In the genomic region with DNA sequence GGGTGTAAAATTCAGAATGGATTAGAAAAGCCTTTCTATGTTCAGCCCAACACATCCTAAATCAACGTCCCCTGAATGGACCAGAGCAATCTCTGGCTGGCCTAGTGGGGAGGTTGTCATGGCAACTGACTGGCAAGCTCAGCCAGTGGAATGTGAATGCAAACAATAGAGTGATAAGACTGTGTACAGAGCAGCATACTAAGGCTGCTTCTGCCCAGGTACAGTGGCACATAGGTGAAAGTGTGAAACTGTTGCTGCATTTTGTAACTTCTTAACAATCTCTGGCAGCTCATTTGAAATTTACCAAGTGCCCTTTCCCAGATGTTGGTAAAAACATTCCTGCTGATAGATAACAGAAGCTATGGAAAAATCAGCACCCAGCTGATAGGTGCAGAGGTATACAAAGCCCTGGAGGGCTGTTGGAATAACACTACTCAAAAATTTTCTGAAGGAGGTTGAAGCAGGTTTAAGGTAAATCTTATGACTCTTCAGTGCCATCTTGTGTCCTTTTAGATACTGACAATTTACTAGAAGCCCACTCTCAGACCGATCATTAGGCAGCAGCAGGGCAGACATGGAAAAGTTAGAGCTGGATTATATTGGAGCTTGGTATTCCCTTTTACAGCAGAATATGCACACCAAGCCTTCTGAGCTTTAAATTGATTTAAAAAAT, we compare ENCODE assay signal across 9 cellular contexts.
DNase-seq lines count a peak whose midpoint lies in the region; ATAC-seq, FAIRE-seq and TF ChIP-seq lines count a peak whose summit lies in the region.
"Had no signal": no experiment of that assay in that cellular context is flagged by ENCODE, and none has a peak within 500 bp of the region (broad histone marks: within the 10 kb centered on the region; RNA-seq: fewer than 3 reads in every experiment).

No MANE protein-coding gene starts in this region.

- no peaks in the 10 kb centered on the region for H3K36me3 Mint-ChIP-seq in osteocyte (ENCODE audit: unreplicated experiment)

- H3K4me3 ChIP-seq in AG04450 (ENCODE audit: low read depth, low read length) = no peak overlapping the region

- no peak overlapping the region for H3K4me3 Mint-ChIP-seq in osteocyte (ENCODE audit: unreplicated experiment)

- no peak for DNase-seq in AG04450 (ENCODE audit: low read depth, low spot score)
- DNase-seq in GM12892 (ENCODE audit: insufficient read length) = no peak
- peak; percentile 10 for DNase-seq in KG1 (lab: John Stamatoyannopoulos, UW)
- peak; percentile 22 for DNase-seq in SKM-1 (lab: John Stamatoyannopoulos, UW; ENCODE audit: unreplicated experiment)
- DNase-seq in foreskin keratinocyte = peak in 1 of 2 donors; percentile 23
- DNase-seq in osteocyte (ENCODE audit: extremely low spot score, unreplicated experiment) = no peak

- H3K9me3 Mint-ChIP-seq in osteocyte (ENCODE audit: unreplicated experiment) = no peaks in the 10 kb centered on the region

- no peak overlapping the region for H3K27ac Mint-ChIP-seq in osteocyte (ENCODE audit: unreplicated experiment)

- no peak for TF ChIP-seq POLR2A in GM12892 (IDR thresholded peaks at IDR 0.05; ENCODE audit: low read depth, low read length)

- POLR2A ChIA-PET in AG04450 (lab: Yijun Ruan, JAX) = no interaction called here

- ATAC-seq in foreskin keratinocyte (peak; percentile 74), GM21381 (IDR thresholded peaks at IDR 0.05; ENCODE audit: unreplicated experiment) (no peak), HG02885 (IDR thresholded peaks at IDR 0.05; ENCODE audit: poor library complexity, unreplicated experiment) (no peak)

- no peaks in the 10 kb centered on the region for H3K9me3 ChIP-seq in AG04450 (ENCODE audit: control insufficient read depth, insufficient read depth, low read length)

- H3K27me3 ChIP-seq in AG04450 (ENCODE audit: control insufficient read depth, insufficient read depth, low read length) (peaks cover 4% of the 10 kb centered on the region), foreskin keratinocyte (peaks cover 30% of the 10 kb centered on the region)

- no peak overlapping the region for H3K27ac ChIP-seq in AG04450 (ENCODE audit: low read depth, low read length)
- no peak overlapping the region for H3K27ac ChIP-seq in foreskin keratinocyte

- H3K27me3 Mint-ChIP-seq in osteocyte (ENCODE audit: unreplicated experiment) = peaks cover 52% of the 10 kb centered on the region

- CTCF ChIA-PET in AG04450 (lab: Charles Lee) = interaction anchor here (0.7 to 8.7 kb wide), 18 partner anchors 9 to 1552 kb away, joined by 3 to 176 read pairs (median 4); no protein-coding TSS in a partner anchor

- TF ChIP-seq CTCF in AG04450 (IDR thresholded peaks at IDR 0.05; ENCODE audit: low read depth, low read length) = peak; percentile 53
- peak; percentile 66 for TF ChIP-seq CTCF in foreskin keratinocyte (conservative IDR thresholded peaks at IDR 0.05)
- TF ChIP-seq CTCF in osteocyte (IDR thresholded peaks at IDR 0.05) = peak; percentile 65

- no peaks in the 10 kb centered on the region for H3K4me1 Mint-ChIP-seq in osteocyte (ENCODE audit: unreplicated experiment)

- FAIRE-seq in GM12892 (lab: Jason Lieb, UNC) = peak; percentile 5
- FAIRE-seq: endometrium had no signal

- H3K4me1 ChIP-seq in foreskin keratinocyte = no peaks in the 10 kb centered on the region

Comparison
In these comparisons a context has a peak if more than half of its experiments do, and no peak if none do; other contexts are left out.
1. DNase-seq: peak in KG1 (single experiment) and SKM-1 (single experiment); none in AG04450 (single experiment), GM12892 (single experiment) and osteocyte (single experiment).
2. Peak in every context shown above with its lines, with median percentiles within 50 percentile points of each other: CTCF ChIP-seq.